In the genomic region with DNA sequence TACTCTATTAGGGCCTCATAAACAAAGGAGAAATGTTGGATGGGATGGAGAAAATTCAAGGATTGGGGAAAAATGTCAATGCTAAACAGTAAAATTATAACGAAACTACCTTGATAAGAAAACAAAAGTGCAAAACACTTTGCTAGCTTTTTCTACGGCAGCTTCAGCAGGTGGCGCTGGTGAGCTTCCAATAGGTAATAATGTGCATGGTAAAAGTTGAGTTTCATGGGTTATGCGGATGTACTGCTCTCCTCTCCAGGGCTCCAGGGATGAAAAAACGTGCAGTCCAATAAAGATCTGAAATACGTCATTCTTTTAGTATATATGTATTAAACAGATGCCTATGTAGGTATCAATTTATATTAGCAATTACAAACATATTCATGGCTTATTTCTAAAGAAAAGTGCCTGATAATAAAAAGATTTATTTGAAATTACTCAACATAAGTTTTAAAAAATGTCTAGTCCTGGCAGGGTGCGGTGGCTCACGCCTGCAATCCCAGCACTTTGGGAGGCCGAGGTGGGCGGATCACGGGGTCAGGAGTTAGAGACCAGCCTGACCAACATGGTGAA, we compare ENCODE assay signal across 8 cellular contexts.
A peak's percentile ranks its signal among the peaks of the same experiment; 100 is the strongest.
DNase-seq lines count a peak whose midpoint lies in the region; ATAC-seq and TF ChIP-seq lines count a peak whose summit lies in the region.

No MANE protein-coding gene starts in this region.

- H3K36me3 ChIP-seq in Karpas-422 (ENCODE audit: insufficient read depth, low read length) (no peaks in the 10 kb centered on the region), lower lobe of right lung (no peaks in the 10 kb centered on the region), stomach (no peaks in the 10 kb centered on the region)

- H3K27me3 ChIP-seq in Karpas-422 (ENCODE audit: low read length) (no peaks in the 10 kb centered on the region), lower lobe of right lung (ENCODE audit: low read depth) (no peaks in the 10 kb centered on the region), stomach (no peaks in the 10 kb centered on the region)

- intact Hi-C loops in lower lobe of right lung (cut with DNase I) (loop anchor here (10.0 kb wide), 1 partner anchor 1493 kb away; no protein-coding TSS in a partner anchor), stomach (cut with DNase I; ENCODE audit: low total_unique reads) (no loop called here)

- H3K79me2 ChIP-seq in Karpas-422 (ENCODE audit: low read length) = no peaks in the 10 kb centered on the region

- H3K9me3 ChIP-seq in Karpas-422 (ENCODE audit: low read length) = no peaks in the 10 kb centered on the region
- H3K9me3 ChIP-seq in lower lobe of right lung = no peaks in the 10 kb centered on the region
- H3K9me3 ChIP-seq in stomach = no peaks in the 10 kb centered on the region

- 34 to 38% (median 36%) methylated on average over 11 of the region's 11 CpGs for WGBS in stomach, 5 donors

- no peaks in the 10 kb centered on the region for H3K9me2 ChIP-seq in Karpas-422 (replicated peaks; ENCODE audit: insufficient read depth, low read length)

- H3K4me1 ChIP-seq in Karpas-422 (ENCODE audit: low read length) (no peaks in the 10 kb centered on the region), lower lobe of right lung (no peaks in the 10 kb centered on the region), stomach (peaks cover 0 to 9% (median 0%) of the 10 kb centered on the region in 4 donors)

- H4K20me1 ChIP-seq in Karpas-422 (ENCODE audit: insufficient read depth, low read depth, low read length) = no peaks in the 10 kb centered on the region

- H3K4me3 ChIP-seq in Karpas-422 (ENCODE audit: low read length) (0 out of 2 replicates have a peak overlapping the region, but pooled peaks have one; percentile 14), lower lobe of right lung (no peak overlapping the region), stomach (no peak overlapping the region)

- H2AFZ ChIP-seq in Karpas-422 (ENCODE audit: low read length) = no peak overlapping the region

- H3K9ac ChIP-seq in Karpas-422 (ENCODE audit: low read length) = no peak overlapping the region

- DNase-seq in activated CD4-positive, alpha-beta T cell treated with anti-CD3 and anti-CD28 coated beads for 24 hours (ENCODE audit: low read depth in 2 of 2) = peak; percentile 3 to 34
- DNase-seq in activated CD4-positive, alpha-beta T cell treated with anti-CD3 and anti-CD28 coated beads for 1 hour = no peak
- DNase-seq in Karpas-422 = peak; percentile 83
- DNase-seq in RPMI8226 = peak; percentile 61
- peak; percentile 71 for DNase-seq in cerebellum (ENCODE audit: low spot score)
- DNase-seq in lower lobe of right lung = peak; percentile 48
- DNase-seq in stomach = peak; percentile 81

- H3K4me2 ChIP-seq in Karpas-422 (ENCODE audit: low read depth, low read length, poor library complexity, severe bottlenecking) = no peak overlapping the region

- H3K27ac ChIP-seq in Karpas-422 (ENCODE audit: low read length) (no peak overlapping the region), lower lobe of right lung (no peak overlapping the region), stomach (no peak overlapping the region)

- TF ChIP-seq CTCF in lower lobe of right lung (IDR thresholded peaks at IDR 0.05) (peak; percentile 60), stomach (IDR thresholded peaks at IDR 0.05) (peak in 5 of 7 experiments; percentile 32 to 70 (median 57))

- TF ChIP-seq POLR2A in stomach (IDR thresholded peaks at IDR 0.05) = no peak

- no peak for TF ChIP-seq EP300 in stomach (IDR thresholded peaks at IDR 0.05)

- ATAC-seq in GM21786 (IDR thresholded peaks at IDR 0.05; ENCODE audit: unreplicated experiment) (peak; percentile 85), lower lobe of right lung (peak in 1 of 2 donors; percentile 54)
